ENCODE assay signal across 9 cellular contexts in the genomic region with DNA sequence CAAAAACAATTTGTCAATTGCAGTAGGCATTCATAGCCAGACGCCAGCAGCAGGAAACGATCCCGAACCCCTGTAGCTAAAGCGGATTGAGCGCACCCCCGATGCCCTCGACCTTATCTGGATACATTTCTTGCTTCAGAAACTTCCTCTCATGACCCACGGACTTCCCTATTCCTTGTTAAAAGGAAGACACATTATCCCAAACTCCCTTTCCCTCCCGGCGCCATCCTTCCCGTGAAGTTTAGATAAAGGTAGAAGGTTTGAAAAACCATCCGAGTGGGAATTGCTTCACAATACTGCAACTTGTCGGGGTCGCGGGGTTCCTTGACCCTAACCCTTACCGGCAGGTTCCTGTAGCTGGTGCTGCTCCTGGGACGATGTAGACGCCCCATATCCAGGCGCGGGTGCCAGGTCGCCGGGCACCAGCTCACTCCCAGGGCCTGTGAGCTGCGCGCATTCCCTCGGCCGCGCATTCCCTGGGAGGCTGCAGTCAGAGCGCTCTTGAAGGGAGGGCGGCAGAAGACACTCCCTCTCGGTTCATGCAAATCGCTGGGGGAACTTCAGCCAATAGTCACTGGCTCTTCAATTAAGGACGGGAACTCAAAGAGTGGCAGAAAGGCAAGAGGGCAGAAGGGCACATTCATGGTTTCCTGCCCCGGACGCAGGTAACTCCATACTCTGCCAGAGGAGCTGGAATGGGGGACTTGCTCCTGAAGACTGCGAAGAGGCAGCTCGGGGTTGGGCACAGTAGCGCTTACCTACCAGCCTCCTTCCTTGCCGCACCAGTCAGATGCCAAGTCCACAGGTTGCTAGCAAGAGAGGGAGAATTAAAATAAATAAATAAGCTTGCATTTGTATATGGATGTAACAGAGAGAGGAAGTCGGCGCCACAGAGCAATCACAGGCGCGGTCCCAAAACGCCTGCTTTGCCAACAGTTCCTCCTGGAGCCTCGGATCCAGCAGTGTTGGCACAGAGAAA. TPM values are rescaled to one million over a fixed set of nuclear protein-coding genes. Genes with fewer than 3 reads are reported as not detected.
DNase-seq lines count a peak whose midpoint lies in the region; TF ChIP-seq lines count a peak whose summit lies in the region.
"Had no signal": no experiment of that assay in that cellular context is flagged by ENCODE, and none has a peak within 500 bp of the region (broad histone marks: within the 10 kb centered on the region; RNA-seq: fewer than 3 reads in every experiment).

No MANE protein-coding gene starts in this region.

- H3K27ac Mint-ChIP-seq in Calu3 (ENCODE audit: unreplicated experiment) = no peak overlapping the region

- H3K27ac ChIP-seq in iPS-18a (ENCODE audit: low read length) = no peak overlapping the region
- H3K27ac ChIP-seq: KMS-11 had no signal

- no peak overlapping the region for H3K4me3 Mint-ChIP-seq in Calu3 (ENCODE audit: low read depth, unreplicated experiment)

- CTCF ChIA-PET in Calu3 (lab: Charles Lee) = no interaction called here

- H3K4me3 ChIP-seq in iPS-18a (ENCODE audit: low read length) = peak overlapping the region; percentile 92
- H3K4me3 ChIP-seq in skeletal muscle cell (ENCODE audit: low read depth, low read length) = peak overlapping the region; percentile 24

- TF ChIP-seq CTCF in Calu3 (IDR thresholded peaks at IDR 0.05; ENCODE audit: unreplicated experiment) = no peak

- H3K4me1 ChIP-seq in iPS-18a (ENCODE audit: control insufficient read depth, low read depth, low read length) = no peaks in the 10 kb centered on the region

- intact Hi-C loops in Calu3 (cut with micrococcal nuclease; ENCODE audit: unreplicated experiment) = no loop called here

- BruUV-seq in Calu3 (replicated peaks; lab: Mats Ljungman, UMichigan) = no TSS peak

- no peaks in the 10 kb centered on the region for H3K9me3 ChIP-seq in iPS-18a (ENCODE audit: control insufficient read depth, low read depth, low read length)

- DNase-seq in NCI-H187 (lab: John Stamatoyannopoulos, UW) (peak; percentile 11 to 26), NCI-H187 treated with DMSO at 0.1 percent for 48 hours (lab: John Stamatoyannopoulos, UW) (no peak), anterior cingulate cortex (lab: John Stamatoyannopoulos, UW) (peak in 39 of 58 donors; percentile 9 to 73 (median 36)), skeletal muscle cell (ENCODE audit: low read depth) (no peak), dedifferentiated amniotic fluid mesenchymal stem cell (ENCODE audit: extremely low spot score) (no peak), CD1c-positive myeloid dendritic cell (ENCODE audit: extremely low spot score) (no peak), Calu3 (no peak)

- no peaks in the 10 kb centered on the region for H3K27me3 Mint-ChIP-seq in Calu3 (ENCODE audit: unreplicated experiment)

- H3K36me3 Mint-ChIP-seq in Calu3 (ENCODE audit: insufficient read depth, unreplicated experiment) = no peaks in the 10 kb centered on the region

- H3K4me1 Mint-ChIP-seq in Calu3 (ENCODE audit: low read depth, unreplicated experiment) = no peaks in the 10 kb centered on the region

- H3K9ac ChIP-seq in iPS-18a (ENCODE audit: low read length) = peak overlapping the region; percentile 18
- H3K9ac ChIP-seq: KMS-11 had no signal

- no peaks in the 10 kb centered on the region for H3K9me3 Mint-ChIP-seq in Calu3 (ENCODE audit: low read depth, unreplicated experiment)

- peaks cover 46% of the 10 kb centered on the region for H3K27me3 ChIP-seq in iPS-18a (ENCODE audit: control insufficient read depth, insufficient read depth, low read length)

- H3K36me3 ChIP-seq in iPS-18a (ENCODE audit: control insufficient read depth, low read depth, low read length) = no peaks in the 10 kb centered on the region

RNA-seq across cellular contexts. Expression of gene PCDH20, which starts 0.7 kb away (rescaled TPM):
- not detected in 2 replicates for total RNA-seq in Calu3 (2022)

Comparison
In these comparisons a context has a peak if more than half of its experiments do, and no peak if none do; other contexts are left out.
1. DNase-seq: peak in NCI-H187 (2 of 2) and anterior cingulate cortex (39 of 58); none in NCI-H187 treated with DMSO at 0.1 percent for 48 hours (single experiment), skeletal muscle cell (single experiment), dedifferentiated amniotic fluid mesenchymal stem cell (single experiment), CD1c-positive myeloid dendritic cell (single experiment) and Calu3 (single experiment).